Comparison of ENCODE assay signal across 18 cellular contexts in genomic region chr10:11647676-11648075, GRCh38. TPM values are rescaled to one million over a fixed set of nuclear protein-coding genes. Genes with fewer than 3 reads are reported as not detected.
DNase-seq lines count a peak whose midpoint lies in the region; ATAC-seq and TF ChIP-seq lines count a peak whose summit lies in the region.
"Had no signal": no experiment of that assay in that cellular context is flagged by ENCODE, and none has a peak within 500 bp of the region (broad histone marks: within the 10 kb centered on the region; RNA-seq: fewer than 3 reads in every experiment).

No MANE protein-coding gene starts in this region.

- no peak for TF ChIP-seq EP300 in Ishikawa (IDR thresholded peaks at IDR 0.05; ENCODE audit: borderline replicate concordance)

- DNase-seq in DMS53 (lab: John Stamatoyannopoulos, UW) = peak; percentile 11
- no peak for DNase-seq in DMS53 treated with DMSO at 0.1 percent for 48 hours (lab: John Stamatoyannopoulos, UW; ENCODE audit: unreplicated experiment)
- DNase-seq in cardiac fibroblast (ENCODE audit: low read depth in 2 of 2) = peak; percentile 26 to 59
- DNase-seq in glomerular endothelial cell (ENCODE audit: extremely low read depth, low read depth, low spot score) = peak; percentile 71
- DNase-seq in epidermal melanocyte (ENCODE audit: insufficient read length, low spot score) = no peak
- no peak for DNase-seq in MV-4-11 (lab: John Stamatoyannopoulos, UW)
- DNase-seq: 8988T, C1 segment of cervical spinal cord, DMS153, GOT3, HFFc6, Kasumi-1, NCI-H1436, NCI-H748 treated with DMSO at 0.1 percent for 48 hours, SW 1271 had no signal

- no peak for TF ChIP-seq RAD21 in Ishikawa (IDR thresholded peaks at IDR 0.05; ENCODE audit: low read depth)

- no peak overlapping the region for H3K4me3 ChIP-seq in cardiac fibroblast (replicated peaks in 1 of 2; ENCODE audit: low read depth in 2 of 2, low read length in 2 of 2)
- H3K4me3 ChIP-seq: GM12878 had no signal

- no peak for ATAC-seq in HG03378 (IDR thresholded peaks at IDR 0.05; ENCODE audit: unreplicated experiment)
- ATAC-seq: GM12878 had no signal

- no peak for TF ChIP-seq CTCF in cardiac fibroblast (IDR thresholded peaks at IDR 0.05; ENCODE audit: low read depth, low read length)

TF ChIP-seq in Ishikawa, 13 proteins besides CTCF, POLR2A, EP300 and RAD21:
- no peak for TF ChIP-seq TAF1 (IDR thresholded peaks at IDR 0.05; ENCODE audit: low read depth)
- TF ChIP-seq NFIC (IDR thresholded peaks at IDR 0.05) = peak; percentile 52

RNA-seq across cellular contexts. Expression of gene USP6NL, which starts 36.2 kb away (rescaled TPM):
- total RNA-seq in glomerular endothelial cell = 19.3 and 24.3 TPM in 2 replicates

Comparison
In these comparisons a context has a peak if more than half of its experiments do, and no peak if none do; other contexts are left out.
1. DNase-seq: peak in DMS53 (single experiment), cardiac fibroblast (2 of 2) and glomerular endothelial cell (single experiment); none in DMS53 treated with DMSO at 0.1 percent for 48 hours (single experiment), epidermal melanocyte (single experiment) and MV-4-11 (single experiment).